ENCODE assay signal across 8 cellular contexts in genomic region chr22:21013742-21014201, GRCh38. TPM values are rescaled to one million over a fixed set of nuclear protein-coding genes. Genes with fewer than 3 reads are reported as not detected.
A peak's percentile ranks its signal among the peaks of the same experiment; 100 is the strongest.
DNase-seq lines count a peak whose midpoint lies in the region; TF ChIP-seq lines count a peak whose summit lies in the region.

No MANE protein-coding gene starts in this region.

- TF ChIP-seq CTCF in GM12865 (IDR thresholded peaks at IDR 0.05; ENCODE audit: insufficient read depth, low read depth, low read length, missing control alignments) (no peak), LNCaP clone FGC (IDR thresholded peaks at IDR 0.05; ENCODE audit: control insufficient read depth, extremely low read depth, insufficient read depth) (no peak), ovary (IDR thresholded peaks at IDR 0.05) (no peak)

- no peaks in the 10 kb centered on the region for H3K9me3 ChIP-seq in effector memory CD4-positive, alpha-beta T cell (ENCODE audit: control insufficient read depth, low read length)
- no peaks in the 10 kb centered on the region for H3K9me3 ChIP-seq in ovary

- peaks cover 9% of the 10 kb centered on the region for H3K4me1 ChIP-seq in effector memory CD4-positive, alpha-beta T cell (ENCODE audit: control insufficient read depth, insufficient read depth, low read length, poor library complexity, severe bottlenecking)
- H3K4me1 ChIP-seq in ovary (ENCODE audit: insufficient read depth): peaks cover 6% of the 10 kb centered on the region

- no peaks in the 10 kb centered on the region for H3K27me3 ChIP-seq in effector memory CD4-positive, alpha-beta T cell (replicated peaks; ENCODE audit: control insufficient read depth, insufficient read depth, low read length, poor library complexity, severe bottlenecking)
- no peaks in the 10 kb centered on the region for H3K27me3 ChIP-seq in ovary

- intact Hi-C loops in ovary (cut with DNase I): loop anchor here in 1 of 4 donors (10.0 kb wide), 1 partner anchor 149 kb away; no protein-coding TSS in a partner anchor

- H3K27ac ChIP-seq in effector memory CD4-positive, alpha-beta T cell (ENCODE audit: insufficient read depth, low read length, poor library complexity, severe bottlenecking): peak overlapping the region; percentile 65
- H3K27ac ChIP-seq in ovary: peak overlapping the region; percentile 51 to 83

- 8 to 9% (median 9%) methylated on average over 20 to 23 of the region's 23 CpGs for WGBS in ovary, 3 donors

- DNase-seq in GM12865 (ENCODE audit: low read depth) (no peak), LNCaP clone FGC (ENCODE audit: low read depth) (no peak), ovary (no peak), NCI-H2227 treated with DMSO at 0.1 percent for 48 hours (lab: John Stamatoyannopoulos, UW) (no peak), mucosa of gallbladder (ENCODE audit: low spot score) (no peak), NCI-H1436 (lab: John Stamatoyannopoulos, UW) (no peak), hypothalamus (lab: John Stamatoyannopoulos, UW) (no peak)
- no peak for DNase-seq in effector memory CD4-positive, alpha-beta T cell

- no peaks in the 10 kb centered on the region for H3K36me3 ChIP-seq in effector memory CD4-positive, alpha-beta T cell (ENCODE audit: control insufficient read depth, insufficient read depth, low read length)
- no peaks in the 10 kb centered on the region for H3K36me3 ChIP-seq in ovary

- H3K4me3 ChIP-seq in GM12865 (ENCODE audit: low read depth, low read length) (peak overlapping the region; percentile 40), LNCaP clone FGC (ENCODE audit: low read depth, low read length) (peak overlapping the region; percentile 4; the same call in 1 of the 2 replicates), ovary (peak overlapping the region; percentile 40)
- peak overlapping the region; percentile 31 for H3K4me3 ChIP-seq in effector memory CD4-positive, alpha-beta T cell (ENCODE audit: insufficient read depth, low read depth, low read length, poor library complexity, severe bottlenecking)

- TF ChIP-seq POLR2A in ovary (IDR thresholded peaks at IDR 0.05): no peak

- TF ChIP-seq EP300 in ovary (IDR thresholded peaks at IDR 0.05): no peak

RNA-seq across cellular contexts. Expression of gene P2RX6, which starts 1.2 kb away (rescaled TPM):
- total RNA-seq in ovary: 1 to 10 TPM in 4 of 7 donors, under 1 TPM in 3; 0.69 to 1.6 (median 1.0) TPM
- polyA plus RNA-seq in ovary: 1 to 10 TPM in 1 of 2 donors, under 1 TPM in 1; 0.47 to 1.3 TPM
- 2.4 TPM for total RNA-seq in mucosa of gallbladder

RNA-seq across cellular contexts. Expression of gene THAP7, which starts 11.9 kb away (rescaled TPM):
- total RNA-seq in ovary: 10 to 100 TPM; 27.5 to 54.0 (median 39.3) TPM
- 10 to 100 TPM in 1 of 2 donors, 1 to 10 TPM in 1; 7.8 to 54.9 TPM for polyA plus RNA-seq in ovary
- total RNA-seq in mucosa of gallbladder: 27.5 TPM

RNA-seq across cellular contexts. Expression of gene SLC7A4, which starts 18.6 kb away (rescaled TPM):
- total RNA-seq in ovary: 1 to 10 TPM in 1 of 7 donors, under 1 TPM in 4, not detected in 2; 0.23 to 4.8 (median 0.61) TPM
- polyA plus RNA-seq in ovary: under 1 TPM; 0.16 to 0.30 TPM
- total RNA-seq in mucosa of gallbladder: 5.6 TPM

RNA-seq across cellular contexts. Expression of gene LZTR1, which starts 31.7 kb away (rescaled TPM):
- 10 to 100 TPM; 30.4 to 73.4 (median 51.6) TPM for total RNA-seq in ovary
- 10 to 100 TPM; 28.2 to 32.3 TPM for polyA plus RNA-seq in ovary
- total RNA-seq in mucosa of gallbladder: 93.5 TPM

RNA-seq across cellular contexts. Expression of gene LRRC74B, which starts 32.0 kb away (rescaled TPM):
- 1 to 10 TPM in 2 of 7 donors, under 1 TPM in 2, not detected in 3; 0.25 to 3.0 (median 0.77) TPM for total RNA-seq in ovary
- polyA plus RNA-seq in ovary: under 1 TPM; 0.02 to 0.03 TPM
- not detected for total RNA-seq in mucosa of gallbladder
